17 cellular contexts compared by ENCODE assay signal in genomic region chr2:168378960-168379669, GRCh38.
DNase-seq lines count a peak whose midpoint lies in the region; ATAC-seq, FAIRE-seq and TF ChIP-seq lines count a peak whose summit lies in the region.
"Had no signal": no experiment of that assay in that cellular context is flagged by ENCODE, and none has a peak within 500 bp of the region (broad histone marks: within the 10 kb centered on the region; RNA-seq: fewer than 3 reads in every experiment).

No MANE protein-coding gene starts in this region.

- H3K4me3 Mint-ChIP-seq in activated naive CD4-positive, alpha-beta T cell treated with anti-CD3 and anti-CD28 coated beads, Interleukin-2, amount 50 U/mL, for 24 hours = no peak overlapping the region
- no peak overlapping the region for H3K4me3 Mint-ChIP-seq in activated naive CD4-positive, alpha-beta T cell treated with anti-CD3 and anti-CD28 coated beads for 36 hours
- H3K4me3 Mint-ChIP-seq: CD14-positive monocyte had no signal

- H3K4me2 ChIP-seq in K562 (ENCODE audit: insufficient read depth, low read length) = no peak overlapping the region
- no peak overlapping the region for H3K4me2 ChIP-seq in PC-3 (ENCODE audit: low read length)

- FAIRE-seq in K562 (lab: Jason Lieb, UNC) = no peak
- FAIRE-seq: GM12891, RCC 7860 had no signal

- POLR2A ChIA-PET in K562 (lab: Yijun Ruan, JAX) = no interaction called here
- POLR2A ChIA-PET in PC-3 (lab: Charles Lee; ENCODE audit: unreplicated experiment) = no interaction called here

- H3K9me3 ChIP-seq in K562 (replicated peaks; ENCODE audit: control insufficient read depth, insufficient read depth, low read depth, low read length) (no peaks in the 10 kb centered on the region), upper lobe of right lung (no peaks in the 10 kb centered on the region), PC-3 (ENCODE audit: low read length) (no peaks in the 10 kb centered on the region)

- H3K9me2 ChIP-seq in PC-3 (replicated peaks; ENCODE audit: low read length) = 0 out of 2 replicates have a peak, but pooled peaks cover 3% of the 10 kb centered on the region

- H3K9ac ChIP-seq in K562 (ENCODE audit: insufficient read depth in 1 of 2, low read depth in 2 of 2, low read length in 2 of 2) (no peak overlapping the region), PC-3 (ENCODE audit: low read length) (no peak overlapping the region)
- H3K9ac ChIP-seq: GM23248 had no signal

- peaks cover 11% of the 10 kb centered on the region for H3K4me1 Mint-ChIP-seq in activated naive CD4-positive, alpha-beta T cell treated with anti-CD3 and anti-CD28 coated beads, Interleukin-2, amount 50 U/mL, for 24 hours
- no peaks in the 10 kb centered on the region for H3K4me1 Mint-ChIP-seq in activated naive CD4-positive, alpha-beta T cell treated with anti-CD3 and anti-CD28 coated beads for 36 hours (ENCODE audit: low read depth)

- intact Hi-C loops in activated naive CD4-positive, alpha-beta T cell treated with anti-CD3 and anti-CD28 coated beads for 36 hours (cut with micrococcal nuclease) = no loop called here
- intact Hi-C loops in K562 (cut with micrococcal nuclease) = no loop called here
- intact Hi-C loops in upper lobe of right lung (cut with DNase I) = no loop called here
- intact Hi-C loops in PC-3 (cut with micrococcal nuclease) = loop anchor here (10.0 kb wide), 1 partner anchor 306 kb away; no protein-coding TSS in a partner anchor

- H3K9me1 ChIP-seq in K562 (ENCODE audit: control insufficient read depth, insufficient read depth, low read length) = no peaks in the 10 kb centered on the region

- in situ Hi-C loops in K562 (cut with MboI) = no loop called here

- no peak for DNase-seq in activated naive CD4-positive, alpha-beta T cell treated with anti-CD3 and anti-CD28 coated beads for 36 hours
- DNase-seq in K562 (ENCODE audit: extremely low read depth in 1 of 4, low spot score in 3 of 4) (no peak), upper lobe of right lung (no peak), PC-3 (no peak), GF-D8 (lab: John Stamatoyannopoulos, UW) (no peak)
- DNase-seq in stimulated activated CD8-positive, alpha-beta memory T cell treated with anti-CD3 and anti-CD28 coated beads, Interleukin-15, amount 100 ng/mL, for 48 hours (ENCODE audit: low read depth in 2 of 2) = peak; percentile 2 to 21
- DNase-seq: GM23248, IMR-90, NCI-H2029, NCI-H2171 treated with DMSO at 0.1 percent for 48 hours, NCI-H82 had no signal

- TF ChIP-seq POLR2A in K562 (conservative IDR thresholded peaks at IDR 0.05) = no peak

- no peak for TF ChIP-seq RAD21 in K562 (CRISPR knock-in tag; conservative IDR thresholded peaks at IDR 0.05 in 1 of 2, IDR thresholded peaks at IDR 0.05 in 1 of 2)

- BruUV-seq in K562 (replicated peaks; lab: Mats Ljungman, UMichigan) (no TSS peak), PC-3 (replicated peaks; lab: Mats Ljungman, UMichigan) (no TSS peak)

- H3K4me1 ChIP-seq in K562 (replicated peaks in 1 of 2; ENCODE audit: control insufficient read depth in 2 of 2, insufficient read depth in 2 of 2, low read length in 2 of 2) (no peaks in the 10 kb centered on the region), upper lobe of right lung (no peaks in the 10 kb centered on the region), PC-3 (ENCODE audit: insufficient read depth, low read length) (no peaks in the 10 kb centered on the region)

- no peaks in the 10 kb centered on the region for H3K27me3 ChIP-seq in K562 (ENCODE audit: control insufficient read depth in 2 of 2, insufficient read depth in 2 of 2, low read length in 2 of 2)
- no peaks in the 10 kb centered on the region for H3K27me3 ChIP-seq in upper lobe of right lung
- H3K27me3 ChIP-seq in PC-3 (ENCODE audit: low read length) = no peaks in the 10 kb centered on the region

- no peak for ATAC-seq in K562
- peak; percentile 13 for ATAC-seq in upper lobe of right lung
- ATAC-seq in PC-3 = no peak
- ATAC-seq in GM18907 (IDR thresholded peaks at IDR 0.05; ENCODE audit: unreplicated experiment) = no peak
- ATAC-seq: HCT116 had no signal

- peak overlapping the region; percentile 21 for H3K27ac Mint-ChIP-seq in activated naive CD4-positive, alpha-beta T cell treated with anti-CD3 and anti-CD28 coated beads, Interleukin-2, amount 50 U/mL, for 24 hours
- no peak overlapping the region for H3K27ac Mint-ChIP-seq in activated naive CD4-positive, alpha-beta T cell treated with anti-CD3 and anti-CD28 coated beads for 36 hours
- H3K27ac Mint-ChIP-seq: CD14-positive monocyte had no signal

- H3K36me3 ChIP-seq in K562 (ENCODE audit: control insufficient read depth, insufficient read depth, low read length) (no peaks in the 10 kb centered on the region), upper lobe of right lung (no peaks in the 10 kb centered on the region), PC-3 (ENCODE audit: low read depth, low read length) (no peaks in the 10 kb centered on the region)

- no peaks in the 10 kb centered on the region for H3K36me3 Mint-ChIP-seq in activated naive CD4-positive, alpha-beta T cell treated with anti-CD3 and anti-CD28 coated beads, Interleukin-2, amount 50 U/mL, for 24 hours
- no peaks in the 10 kb centered on the region for H3K36me3 Mint-ChIP-seq in activated naive CD4-positive, alpha-beta T cell treated with anti-CD3 and anti-CD28 coated beads for 36 hours (ENCODE audit: low read depth)
- H3K36me3 Mint-ChIP-seq: CD14-positive monocyte had no signal

- WGBS in K562 (ENCODE audit: insufficient coverage, low coverage, missing lambda C conversion rate) = 4% methylated on average over 7 of the region's 7 CpGs

- CTCF ChIA-PET in activated naive CD4-positive, alpha-beta T cell treated with anti-CD3 and anti-CD28 coated beads for 36 hours (lab: Charles Lee) = no interaction called here
- CTCF ChIA-PET in K562 (lab: Yijun Ruan, JAX; ENCODE audit: low intra/inter-chr PET ratio) = no interaction called here
- CTCF ChIA-PET in PC-3 (lab: Charles Lee) = no interaction called here

- TF ChIP-seq EP300 in K562 (IDR thresholded peaks at IDR 0.05; ENCODE audit: low read length) = no peak

- H4K20me1 ChIP-seq in K562 (replicated peaks; ENCODE audit: control insufficient read depth, insufficient read depth, low read length) = no peaks in the 10 kb centered on the region
- H4K20me1 ChIP-seq in PC-3 (ENCODE audit: low read length) = no peaks in the 10 kb centered on the region

- peaks cover 4% of the 10 kb centered on the region for H3K9me3 Mint-ChIP-seq in activated naive CD4-positive, alpha-beta T cell treated with anti-CD3 and anti-CD28 coated beads, Interleukin-2, amount 50 U/mL, for 24 hours
- H3K9me3 Mint-ChIP-seq in activated naive CD4-positive, alpha-beta T cell treated with anti-CD3 and anti-CD28 coated beads for 36 hours = peaks cover 3% of the 10 kb centered on the region

- no peak for TF ChIP-seq CTCF in K562 (IDR thresholded peaks at IDR 0.05 in 2 of 3, conservative IDR thresholded peaks at IDR 0.05 in 1 of 3; ENCODE audit: insufficient read depth in 2 of 3, low read depth in 1 of 3, low read length in 3 of 3)
- TF ChIP-seq CTCF in upper lobe of right lung (IDR thresholded peaks at IDR 0.05) = no peak
- TF ChIP-seq CTCF in PC-3 (conservative IDR thresholded peaks at IDR 0.05; ENCODE audit: low read depth, low read length) = no peak

- no peaks in the 10 kb centered on the region for H3F3A ChIP-seq in PC-3 (ENCODE audit: low read length, unreplicated experiment)

- H3K79me2 ChIP-seq in K562 (ENCODE audit: control insufficient read depth, insufficient read depth, low read length) = no peaks in the 10 kb centered on the region
- no peaks in the 10 kb centered on the region for H3K79me2 ChIP-seq in PC-3 (ENCODE audit: low read length)

- H2AFZ ChIP-seq in K562 (ENCODE audit: low read depth, low read length) = no peak overlapping the region
- H2AFZ ChIP-seq in PC-3 (ENCODE audit: low read length) = no peak overlapping the region
- H2AFZ ChIP-seq: GM23248 had no signal

- H3K27me3 Mint-ChIP-seq in activated naive CD4-positive, alpha-beta T cell treated with anti-CD3 and anti-CD28 coated beads, Interleukin-2, amount 50 U/mL, for 24 hours = no peaks in the 10 kb centered on the region
- H3K27me3 Mint-ChIP-seq in activated naive CD4-positive, alpha-beta T cell treated with anti-CD3 and anti-CD28 coated beads for 36 hours (ENCODE audit: low read depth) = no peaks in the 10 kb centered on the region

- H3K4me3 ChIP-seq in K562 = no peak overlapping the region
- no peak overlapping the region for H3K4me3 ChIP-seq in upper lobe of right lung
- no peak overlapping the region for H3K4me3 ChIP-seq in PC-3 (ENCODE audit: low read length)
- H3K4me3 ChIP-seq: GM23248 had no signal

- no peak overlapping the region for H3K27ac ChIP-seq in K562 (ENCODE audit: extremely low read depth, low read depth, low read length)
- no peak overlapping the region for H3K27ac ChIP-seq in upper lobe of right lung
- no peak overlapping the region for H3K27ac ChIP-seq in PC-3 (ENCODE audit: low read length)
- H3K27ac ChIP-seq: GM23248 had no signal

TF ChIP-seq in K562, 482 proteins besides CTCF, POLR2A, EP300 and RAD21:
- TF ChIP-seq ZNF23 (CRISPR knock-in tag; IDR thresholded peaks at IDR 0.05) = no peak
- peak; percentile 90 for TF ChIP-seq ZNF431 (CRISPR knock-in tag; IDR thresholded peaks at IDR 0.05)

Comparison
In these comparisons a context has a peak if more than half of its experiments do, and no peak if none do; other contexts are left out.
1. DNase-seq: peak in stimulated activated CD8-positive, alpha-beta memory T cell treated with anti-CD3 and anti-CD28 coated beads, Interleukin-15, amount 100 ng/mL, for 48 hours (2 of 2); none in activated naive CD4-positive, alpha-beta T cell treated with anti-CD3 and anti-CD28 coated beads for 36 hours (single experiment), K562 (0 of 4), upper lobe of right lung (single experiment), PC-3 (single experiment) and GF-D8 (single experiment).